ENCODE assay signal across 22 cellular contexts in the genomic region with DNA sequence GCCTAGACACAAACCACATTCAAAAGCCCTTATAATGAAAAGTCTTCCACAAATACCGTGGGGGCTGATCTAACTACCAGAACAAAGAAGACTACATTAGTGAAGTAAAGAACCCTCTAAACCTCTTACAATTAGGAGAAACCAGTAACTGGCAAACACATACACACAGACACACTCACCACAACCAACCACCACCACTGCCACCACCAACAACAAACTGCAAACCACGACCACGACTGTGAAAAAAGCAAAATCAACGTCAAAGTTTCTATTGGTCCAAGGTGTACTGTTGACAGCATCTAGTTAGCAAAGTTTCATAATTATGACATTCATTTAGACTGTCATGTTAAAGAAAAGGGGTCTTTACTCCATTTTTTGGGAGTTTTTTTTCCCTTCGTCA. TPM values are rescaled to one million over a fixed set of nuclear protein-coding genes. Genes with fewer than 3 reads are reported as not detected.
DNase-seq lines count a peak whose midpoint lies in the region; ATAC-seq and TF ChIP-seq lines count a peak whose summit lies in the region.
"Had no signal": no experiment of that assay in that cellular context is flagged by ENCODE, and none has a peak within 500 bp of the region (broad histone marks: within the 10 kb centered on the region; RNA-seq: fewer than 3 reads in every experiment).

No MANE protein-coding gene starts in this region.

- H3K27me3 ChIP-seq in left ventricle myocardium inferior (ENCODE audit: low read depth) = peaks cover 60% of the 10 kb centered on the region
- H3K27me3 ChIP-seq in ascending aorta = no peaks in the 10 kb centered on the region
- H3K27me3 ChIP-seq in lower lobe of right lung (ENCODE audit: low read depth) = peaks cover 65% of the 10 kb centered on the region
- H3K27me3 ChIP-seq in tibial nerve = peaks cover 0 to 34% of the 10 kb centered on the region in 2 donors
- H3K27me3 ChIP-seq in sigmoid colon = peaks cover 2 to 34% (median 6%) of the 10 kb centered on the region in 3 donors
- H3K27me3 ChIP-seq: ovary had no signal

- H3K4me1 ChIP-seq in left ventricle myocardium inferior = peaks cover 17% of the 10 kb centered on the region
- peaks cover 0 to 3% of the 10 kb centered on the region in 2 donors for H3K4me1 ChIP-seq in ascending aorta
- H3K4me1 ChIP-seq in lower lobe of right lung = peaks cover 16% of the 10 kb centered on the region
- H3K4me1 ChIP-seq in tibial nerve = peaks cover 0 to 20% (median 9%) of the 10 kb centered on the region in 4 donors
- peaks cover 0 to 22% (median 14%) of the 10 kb centered on the region in 4 donors for H3K4me1 ChIP-seq in sigmoid colon

- H3K4me3 ChIP-seq in left ventricle myocardium inferior (peak overlapping the region; percentile 73), ascending aorta (peak overlapping the region; percentile 56 to 89), lower lobe of right lung (peak overlapping the region; percentile 6), tibial nerve (peak overlapping the region in 3 of 4 donors; percentile 52 to 64 (median 61)), sigmoid colon (no peak overlapping the region)
- H3K4me3 ChIP-seq: ovary, PC-9, SJSA1 had no signal

- H3K36me3 ChIP-seq in left ventricle myocardium inferior (no peaks in the 10 kb centered on the region), ascending aorta (no peaks in the 10 kb centered on the region), lower lobe of right lung (no peaks in the 10 kb centered on the region), tibial nerve (peaks cover 0 to 4% (median 0%) of the 10 kb centered on the region in 3 donors), sigmoid colon (no peaks in the 10 kb centered on the region)
- H3K36me3 ChIP-seq: ovary, SJSA1 had no signal

- DNase-seq in left ventricle myocardium inferior = no peak
- DNase-seq in Right ventricle myocardium inferior (ENCODE audit: missing footprints) = no peak
- no peak for DNase-seq in ascending aorta (ENCODE audit: low spot score in 2 of 2)
- DNase-seq in lower lobe of right lung = no peak
- no peak for DNase-seq in tibial nerve (ENCODE audit: low spot score in 2 of 2)
- no peak for DNase-seq in RKO (ENCODE audit: low spot score)
- no peak for DNase-seq in sigmoid colon
- DNase-seq: amniotic stem cell; CD4-positive, alpha-beta T cell; DMS53; effector memory CD4-positive, alpha-beta T cell; H7; NCI-H1436 treated with DMSO at 0.1 percent for 48 hours; NCI-H748 treated with DMSO at 0.1 percent for 48 hours; ovary; PC-9; stimulated activated CD4-positive, alpha-beta T cell treated with anti-CD3 and anti-CD28 coated beads, Interleukin-4, amount 100 ng/mL, for 1 hour; substantia nigra; T-helper 17 cell had no signal

- ATAC-seq in Right ventricle myocardium inferior (no peak), lower lobe of right lung (no peak), GM21528 (IDR thresholded peaks at IDR 0.05; ENCODE audit: low FRiP score, unreplicated experiment) (no peak)
- ATAC-seq: T-helper 17 cell had no signal

- 52 to 58% methylated on average over 5 of the region's 5 CpGs for WGBS in tibial nerve, 2 donors
- WGBS in sigmoid colon, 2 donors = 71 to 73% methylated on average over 5 of the region's 5 CpGs

- intact Hi-C loops in left ventricle myocardium inferior (cut with micrococcal nuclease) = no loop called here
- intact Hi-C loops in Right ventricle myocardium inferior (cut with DNase I) = no loop called here
- intact Hi-C loops in ascending aorta (cut with DNase I) = no loop called here
- intact Hi-C loops in lower lobe of right lung (cut with DNase I) = no loop called here
- intact Hi-C loops in sigmoid colon (cut with DNase I) = no loop called here

- TF ChIP-seq EP300 in tibial nerve (IDR thresholded peaks at IDR 0.05) (no peak), sigmoid colon (IDR thresholded peaks at IDR 0.05) (no peak)

- TF ChIP-seq POLR2A in tibial nerve (IDR thresholded peaks at IDR 0.05) = no peak
- TF ChIP-seq POLR2A in sigmoid colon (IDR thresholded peaks at IDR 0.05) = no peak

- H3K9me3 ChIP-seq in left ventricle myocardium inferior (replicated peaks) = no peaks in the 10 kb centered on the region
- no peaks in the 10 kb centered on the region for H3K9me3 ChIP-seq in ascending aorta
- H3K9me3 ChIP-seq in lower lobe of right lung = no peaks in the 10 kb centered on the region
- no peaks in the 10 kb centered on the region for H3K9me3 ChIP-seq in tibial nerve
- H3K9me3 ChIP-seq in sigmoid colon = no peaks in the 10 kb centered on the region
- H3K9me3 ChIP-seq: ovary, SJSA1 had no signal

- no peak for TF ChIP-seq CTCF in left ventricle myocardium inferior (IDR thresholded peaks at IDR 0.05; ENCODE audit: borderline replicate concordance)
- TF ChIP-seq CTCF in ascending aorta (IDR thresholded peaks at IDR 0.05) = no peak
- no peak for TF ChIP-seq CTCF in lower lobe of right lung (IDR thresholded peaks at IDR 0.05)
- no peak for TF ChIP-seq CTCF in tibial nerve (IDR thresholded peaks at IDR 0.05)
- no peak for TF ChIP-seq CTCF in sigmoid colon (IDR thresholded peaks at IDR 0.05)

- no peak overlapping the region for H3K27ac ChIP-seq in left ventricle myocardium inferior (replicated peaks)
- no peak overlapping the region for H3K27ac ChIP-seq in ascending aorta
- H3K27ac ChIP-seq in lower lobe of right lung = no peak overlapping the region
- peak overlapping the region in 2 of 4 donors; percentile 68 to 92 for H3K27ac ChIP-seq in tibial nerve
- H3K27ac ChIP-seq in sigmoid colon = no peak overlapping the region
- H3K27ac ChIP-seq: ovary, PC-9, SJSA1, VCaP had no signal

RNA-seq across cellular contexts. Expression of a gene that starts 2.7 kb away (rescaled TPM):
- total RNA-seq in left ventricle myocardium inferior (6.8 TPM), Right ventricle myocardium inferior (12.2 TPM), ascending aorta (36.0 TPM), lower lobe of right lung (12.8 TPM), tibial nerve (1,000 to 10,000 TPM in 2 of 4 donors, 100 to 1,000 TPM in 2; 536 to 1,379 (median 988) TPM), sigmoid colon (10 to 100 TPM; 16.8 to 21.4 (median 20.0) TPM)
- polyA plus RNA-seq in sigmoid colon = 1 to 10 TPM in 2 of 3 donors, not detected in 1; 5.4 to 6.3 TPM
- total RNA-seq: PC-9, T-helper 17 cell had no signal

RNA-seq across cellular contexts. Expression of a gene that starts 27.6 kb away (rescaled TPM):
- total RNA-seq in left ventricle myocardium inferior (24.1 TPM), Right ventricle myocardium inferior (23.5 TPM), ascending aorta (30.3 TPM), lower lobe of right lung (35.7 TPM), tibial nerve (10 to 100 TPM; 36.0 to 68.1 (median 49.7) TPM), sigmoid colon (10 to 100 TPM; 35.3 to 82.5 (median 56.0) TPM)
- polyA plus RNA-seq in sigmoid colon = 10 to 100 TPM; 29.5 to 46.0 (median 34.2) TPM

RNA-seq across cellular contexts. Expression of a gene that starts 28.0 kb away (rescaled TPM):
- total RNA-seq in left ventricle myocardium inferior (57.3 TPM), Right ventricle myocardium inferior (61.9 TPM), ascending aorta (140 TPM), lower lobe of right lung (69.4 TPM), tibial nerve (10 to 100 TPM; 46.0 to 72.0 (median 46.6) TPM), sigmoid colon (100 to 1,000 TPM in 3 of 4 donors, 10 to 100 TPM in 1; 87.8 to 229 (median 119) TPM)
- polyA plus RNA-seq in sigmoid colon = 100 to 1,000 TPM in 2 of 3 donors, 10 to 100 TPM in 1; 59.7 to 203 (median 190) TPM

Comparison
In these comparisons a context has a peak if more than half of its experiments do, and no peak if none do; other contexts are left out.
1. H3K4me3 ChIP-seq: peak in left ventricle myocardium inferior (single experiment), ascending aorta (2 of 2), lower lobe of right lung (single experiment) and tibial nerve (3 of 4); none in sigmoid colon (0 of 4).
2. RNA of a gene that starts 2.7 kb away (total RNA-seq): 536 to 1,379 TPM in tibial nerve; 36.0 TPM in ascending aorta (single experiment), 16.8 to 21.4 TPM in sigmoid colon, 12.8 TPM in lower lobe of right lung (single experiment), 12.2 TPM in Right ventricle myocardium inferior (single experiment) and 6.8 TPM in left ventricle myocardium inferior (single experiment); every median in the first group is over 10 times any median in the second.